In the genomic region with DNA sequence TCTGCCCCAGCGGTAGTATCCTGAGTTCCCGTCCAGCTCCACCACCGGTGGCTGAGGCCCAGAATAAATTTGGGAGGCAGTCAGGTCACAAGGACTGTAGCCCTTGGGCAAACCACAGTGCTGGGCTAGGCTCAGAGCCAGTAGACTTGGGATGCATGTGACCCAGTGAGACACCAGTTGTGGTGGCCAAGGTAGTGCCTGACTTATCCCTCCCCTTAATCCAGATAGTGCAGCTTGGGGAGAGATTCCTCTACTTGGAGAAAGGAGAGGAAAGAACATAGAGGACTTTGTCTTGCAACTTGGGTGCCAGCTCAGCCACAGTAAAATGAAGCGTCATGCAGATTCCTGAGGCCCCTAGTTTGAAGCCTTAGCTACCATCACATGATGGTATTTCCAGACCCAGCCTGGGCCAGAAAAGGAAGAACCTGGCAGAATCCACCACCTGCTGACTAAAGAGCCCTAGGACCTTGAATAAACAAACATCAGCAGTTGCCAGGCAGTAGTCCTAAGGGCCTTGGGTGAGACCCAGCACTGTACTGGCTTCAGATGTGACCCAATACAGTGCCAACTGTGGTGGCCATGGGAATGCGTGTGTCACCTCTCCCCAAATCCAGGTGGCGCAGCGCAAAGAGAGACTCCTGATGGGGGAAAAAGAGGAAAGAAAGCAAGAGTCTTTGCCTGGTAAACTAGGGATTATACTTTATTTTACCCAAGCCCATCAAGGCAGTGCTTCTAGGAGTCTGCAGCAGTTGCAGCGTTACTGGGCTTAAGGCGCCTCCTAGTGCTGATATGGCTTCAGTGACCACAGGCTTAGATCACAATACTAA, we compare ENCODE assay signal across 8 cellular contexts. TPM values are rescaled to one million over a fixed set of nuclear protein-coding genes. Genes with fewer than 3 reads are reported as not detected.
DNase-seq lines count a peak whose midpoint lies in the region; ATAC-seq lines count a peak whose summit lies in the region.

No MANE protein-coding gene starts in this region.

- H2BK120ac ChIP-seq in mesenchymal stem cell (ENCODE audit: low read depth, low read length), result peak overlapping the region; percentile 27

- H3K36me3 Mint-ChIP-seq in activated CD4-positive, alpha-beta memory T cell treated with anti-CD3 and anti-CD28 coated beads for 36 hours, result no peaks in the 10 kb centered on the region
- no peaks in the 10 kb centered on the region for H3K36me3 Mint-ChIP-seq in effector memory CD8-positive, alpha-beta T cell (ENCODE audit: insufficient read depth)

- WGBS in mesenchymal stem cell, result 66% methylated on average over 9 of the region's 9 CpGs

- DNase-seq in Ammon's horn (ENCODE audit: low spot score), result peak; percentile 85
- DNase-seq in NCI-H748 treated with DMSO at 0.1 percent for 48 hours (lab: John Stamatoyannopoulos, UW), result peak; percentile 38
- peak; percentile 76 for DNase-seq in activated CD4-positive, alpha-beta memory T cell treated with anti-CD3 and anti-CD28 coated beads for 36 hours
- peak; percentile 46 to 59 (median 52) for DNase-seq in effector memory CD8-positive, alpha-beta T cell
- peak; percentile 81 for DNase-seq in mesenchymal stem cell
- peak; percentile 22 to 44 for DNase-seq in stimulated activated CD8-positive, alpha-beta memory T cell treated with anti-CD3 and anti-CD28 coated beads, Interleukin-2, amount 100 ng/mL, for 1 hour (ENCODE audit: low read depth in 2 of 2)

- no peaks in the 10 kb centered on the region for H3K27me3 Mint-ChIP-seq in activated CD4-positive, alpha-beta memory T cell treated with anti-CD3 and anti-CD28 coated beads for 36 hours
- H3K27me3 Mint-ChIP-seq in effector memory CD8-positive, alpha-beta T cell, result no peaks in the 10 kb centered on the region

- ATAC-seq in GM19035 (IDR thresholded peaks at IDR 0.05; ENCODE audit: unreplicated experiment) (peak; percentile 89), HG03439 (IDR thresholded peaks at IDR 0.05; ENCODE audit: unreplicated experiment) (peak; percentile 76)
- ATAC-seq in effector memory CD8-positive, alpha-beta T cell (replicated peaks), result peak; percentile 89

- H3K79me1 ChIP-seq in mesenchymal stem cell (replicated peaks; ENCODE audit: low read length, poor library complexity, severe bottlenecking), result no peaks in the 10 kb centered on the region

- no peak overlapping the region for H3K4ac ChIP-seq in mesenchymal stem cell (ENCODE audit: low read depth in 1 of 2, low read length in 2 of 2)

- H3K14ac ChIP-seq in mesenchymal stem cell (ENCODE audit: low read length in 2 of 2), result no peak overlapping the region

- H2AFZ ChIP-seq in mesenchymal stem cell (ENCODE audit: low read depth, low read length), result peak overlapping the region; percentile 49

- no peaks in the 10 kb centered on the region for H3K9me3 ChIP-seq in mesenchymal stem cell (ENCODE audit: control insufficient read depth, low read length)

- H2BK15ac ChIP-seq in mesenchymal stem cell (ENCODE audit: low read depth, poor library complexity, severe bottlenecking), result no peak overlapping the region

- no peak overlapping the region for H3K23ac ChIP-seq in mesenchymal stem cell (ENCODE audit: low read length in 2 of 2)

- H4K8ac ChIP-seq in mesenchymal stem cell (ENCODE audit: low read length), result peak overlapping the region; percentile 94

- H3K4me1 ChIP-seq in mesenchymal stem cell (ENCODE audit: control insufficient read depth, insufficient read depth, low read depth, low read length), result peaks cover 4% of the 10 kb centered on the region

- peak overlapping the region in 1 of 2 experiments; percentile 66 for H3K18ac ChIP-seq in mesenchymal stem cell (ENCODE audit: low read depth in 1 of 2, low read length in 2 of 2)

- intact Hi-C loops in activated CD4-positive, alpha-beta memory T cell treated with anti-CD3 and anti-CD28 coated beads for 36 hours (cut with micrococcal nuclease), result loop anchor here (1.0 to 10.0 kb wide), 9 partner anchors 181 to 731 kb away; a partner anchor contains a TSS

- H2BK12ac ChIP-seq in mesenchymal stem cell (ENCODE audit: low read length in 2 of 2), result peak overlapping the region in 1 of 2 experiments; percentile 73

- no peak overlapping the region for H3K27ac Mint-ChIP-seq in activated CD4-positive, alpha-beta memory T cell treated with anti-CD3 and anti-CD28 coated beads for 36 hours
- H3K27ac Mint-ChIP-seq in effector memory CD8-positive, alpha-beta T cell, result peak overlapping the region in 1 of 2 donors; percentile 15

- H3K36me3 ChIP-seq in mesenchymal stem cell (ENCODE audit: control insufficient read depth in 1 of 2, insufficient read depth in 2 of 2, low read depth in 1 of 2, low read length in 2 of 2), result no peaks in the 10 kb centered on the region

- no peaks in the 10 kb centered on the region for H3K27me3 ChIP-seq in mesenchymal stem cell (ENCODE audit: control insufficient read depth in 1 of 2, insufficient read depth in 1 of 2, low read length in 2 of 2)

- H3K4me1 Mint-ChIP-seq in activated CD4-positive, alpha-beta memory T cell treated with anti-CD3 and anti-CD28 coated beads for 36 hours (ENCODE audit: low read depth), result no peaks in the 10 kb centered on the region
- H3K4me1 Mint-ChIP-seq in effector memory CD8-positive, alpha-beta T cell (ENCODE audit: low read depth in 2 of 2), result no peaks in the 10 kb centered on the region

- H3K9ac ChIP-seq in mesenchymal stem cell (ENCODE audit: low read length), result peak overlapping the region; percentile 82

- no peak overlapping the region for H3K4me3 Mint-ChIP-seq in activated CD4-positive, alpha-beta memory T cell treated with anti-CD3 and anti-CD28 coated beads for 36 hours
- no peak overlapping the region for H3K4me3 Mint-ChIP-seq in effector memory CD8-positive, alpha-beta T cell

- CTCF ChIA-PET in activated CD4-positive, alpha-beta memory T cell treated with anti-CD3 and anti-CD28 coated beads for 36 hours (lab: Charles Lee), result interaction anchor here (0.8 to 5.4 kb wide), 11 partner anchors 10 to 648 kb away, joined by 3 to 36 read pairs (median 4); a partner anchor contains a TSS

- no peak overlapping the region for H2BK5ac ChIP-seq in mesenchymal stem cell (ENCODE audit: low read depth, low read length, poor library complexity, severe bottlenecking)

- H3K9me3 Mint-ChIP-seq in activated CD4-positive, alpha-beta memory T cell treated with anti-CD3 and anti-CD28 coated beads for 36 hours, result no peaks in the 10 kb centered on the region
- no peaks in the 10 kb centered on the region for H3K9me3 Mint-ChIP-seq in effector memory CD8-positive, alpha-beta T cell

- H4K91ac ChIP-seq in mesenchymal stem cell (ENCODE audit: low read length), result peak overlapping the region; percentile 46

- no peak overlapping the region for H3K4me3 ChIP-seq in mesenchymal stem cell (ENCODE audit: insufficient read depth in 1 of 2, low read depth in 1 of 2, low read length in 2 of 2)

- H2AK5ac ChIP-seq in mesenchymal stem cell (ENCODE audit: low read length, severe bottlenecking), result peak overlapping the region; percentile 53

- no peak overlapping the region for H3K27ac ChIP-seq in mesenchymal stem cell (ENCODE audit: low read length, poor library complexity, severe bottlenecking)

- no peak overlapping the region for H3K4me2 ChIP-seq in mesenchymal stem cell (ENCODE audit: low read length, poor library complexity, severe bottlenecking)

- POLR2A ChIA-PET in activated CD4-positive, alpha-beta memory T cell treated with anti-CD3 and anti-CD28 coated beads for 36 hours (lab: Charles Lee), result no interaction called here

RNA-seq across cellular contexts. Expression of a gene that starts 17.0 kb away (rescaled TPM):
- total RNA-seq in activated CD4-positive, alpha-beta memory T cell treated with anti-CD3 and anti-CD28 coated beads for 36 hours, result 10 to 100 TPM; 34.8 to 37.7 TPM
- 66.7 TPM for polyA plus RNA-seq in mesenchymal stem cell (2013, experiment 1 of 2)
- 66.3 TPM for polyA plus RNA-seq in mesenchymal stem cell (2013, experiment 2 of 2)

RNA-seq across cellular contexts. Expression of a gene that starts 54.3 kb away (rescaled TPM):
- 1 to 10 TPM; 1.4 to 1.8 TPM for total RNA-seq in activated CD4-positive, alpha-beta memory T cell treated with anti-CD3 and anti-CD28 coated beads for 36 hours
- polyA plus RNA-seq in mesenchymal stem cell (2013, experiment 1 of 2), result 0.06 TPM
- 0.07 TPM for polyA plus RNA-seq in mesenchymal stem cell (2013, experiment 2 of 2)

Comparison
In these comparisons a context has a peak if more than half of its experiments do, and no peak if none do; other contexts are left out.
1. DNase-seq: peak in every context shown above with its lines; median percentile 85 in Ammon's horn; 81 in mesenchymal stem cell; 76 in activated CD4-positive, alpha-beta memory T cell treated with anti-CD3 and anti-CD28 coated beads for 36 hours; 52 in effector memory CD8-positive, alpha-beta T cell; 38 in NCI-H748 treated with DMSO at 0.1 percent for 48 hours; 33 in stimulated activated CD8-positive, alpha-beta memory T cell treated with anti-CD3 and anti-CD28 coated beads, Interleukin-2, amount 100 ng/mL, for 1 hour.